ENCODE assay signal across 8 cellular contexts in the genomic region with DNA sequence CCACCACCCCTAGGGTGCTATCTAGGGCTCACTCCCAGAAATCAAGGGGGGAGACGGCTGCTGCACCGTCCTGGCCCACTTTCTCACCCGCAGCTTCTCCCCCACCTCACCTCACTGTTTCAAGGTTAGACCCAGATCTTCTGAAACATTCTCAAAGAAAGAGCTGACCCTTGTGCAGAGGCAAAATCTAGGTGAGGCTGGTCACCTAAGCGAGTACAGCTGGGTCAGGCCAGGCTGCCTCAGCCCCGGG. TPM values are rescaled to one million over a fixed set of nuclear protein-coding genes. Genes with fewer than 3 reads are reported as not detected.
DNase-seq lines count a peak whose midpoint lies in the region; ATAC-seq and TF ChIP-seq lines count a peak whose summit lies in the region.

No MANE protein-coding gene starts in this region.

- peak overlapping the region; percentile 97 for H3K9ac ChIP-seq in HUES6 (ENCODE audit: low read length)

- POLR2A ChIA-PET in naive thymus-derived CD8-positive, alpha-beta T cell (lab: Charles Lee): no interaction called here

- H3K36me3 Mint-ChIP-seq in central memory CD8-positive, alpha-beta T cell (ENCODE audit: insufficient read depth): peaks cover 29% of the 10 kb centered on the region
- H3K36me3 Mint-ChIP-seq in naive thymus-derived CD8-positive, alpha-beta T cell: peaks cover 0 to 38% (median 2%) of the 10 kb centered on the region in 3 donors

- DNase-seq in AG09309 (ENCODE audit: low read depth) (no peak), NCI-H345 treated with DMSO at 0.1 percent for 48 hours (lab: John Stamatoyannopoulos, UW; ENCODE audit: unreplicated experiment) (no peak), T1000 (lab: John Stamatoyannopoulos, UW) (no peak), NCI-H446 treated with DMSO at 0.1 percent for 48 hours (lab: John Stamatoyannopoulos, UW) (no peak), foreskin melanocyte (no peak)
- DNase-seq in central memory CD8-positive, alpha-beta T cell (ENCODE audit: low spot score in 2 of 2): no peak
- no peak for DNase-seq in naive thymus-derived CD8-positive, alpha-beta T cell

- ATAC-seq in central memory CD8-positive, alpha-beta T cell (replicated peaks; ENCODE audit: extremely low read depth, poor library complexity, severe bottlenecking): no peak
- no peak for ATAC-seq in naive thymus-derived CD8-positive, alpha-beta T cell

- H3K4me1 Mint-ChIP-seq in central memory CD8-positive, alpha-beta T cell: peaks cover 20% of the 10 kb centered on the region
- peaks cover 11 to 23% (median 18%) of the 10 kb centered on the region in 4 donors for H3K4me1 Mint-ChIP-seq in naive thymus-derived CD8-positive, alpha-beta T cell

- peak overlapping the region; percentile 77 for H3K4me3 Mint-ChIP-seq in central memory CD8-positive, alpha-beta T cell
- H3K4me3 Mint-ChIP-seq in naive thymus-derived CD8-positive, alpha-beta T cell: peak overlapping the region in 8 of 10 donors; percentile 43 to 64 (median 56)

- peaks cover 16% of the 10 kb centered on the region for H3K4me1 ChIP-seq in HUES6 (ENCODE audit: control insufficient read depth, insufficient read depth, low read length)

- H3K27ac Mint-ChIP-seq in central memory CD8-positive, alpha-beta T cell (ENCODE audit: low read depth): peak overlapping the region; percentile 82
- H3K27ac Mint-ChIP-seq in naive thymus-derived CD8-positive, alpha-beta T cell: peak overlapping the region in 4 of 10 donors; percentile 46 to 82 (median 64)

- H3K9me3 ChIP-seq in HUES6 (ENCODE audit: control insufficient read depth, insufficient read depth, low read depth, low read length): no peaks in the 10 kb centered on the region

- peak overlapping the region; percentile 45 for H3K4me3 ChIP-seq in AG09309 (ENCODE audit: control insufficient read depth, low read depth, low read length)
- H3K4me3 ChIP-seq in HUES6 (ENCODE audit: low read depth, low read length): peak overlapping the region; percentile 86

- H3K36me3 ChIP-seq in HUES6 (ENCODE audit: control insufficient read depth, insufficient read depth, low read length): peaks cover 20% of the 10 kb centered on the region

- no peaks in the 10 kb centered on the region for H3K27me3 Mint-ChIP-seq in central memory CD8-positive, alpha-beta T cell
- no peaks in the 10 kb centered on the region for H3K27me3 Mint-ChIP-seq in naive thymus-derived CD8-positive, alpha-beta T cell

- TF ChIP-seq CTCF in AG09309 (IDR thresholded peaks at IDR 0.05; ENCODE audit: control insufficient read depth, insufficient read depth, low read depth, low read length, missing control alignments): no peak

- H3K9me3 Mint-ChIP-seq in central memory CD8-positive, alpha-beta T cell: no peaks in the 10 kb centered on the region
- H3K9me3 Mint-ChIP-seq in naive thymus-derived CD8-positive, alpha-beta T cell: no peaks in the 10 kb centered on the region

- peak overlapping the region; percentile 99 for H3K27ac ChIP-seq in HUES6 (ENCODE audit: low read depth, low read length)

- H3K27me3 ChIP-seq in HUES6 (ENCODE audit: control insufficient read depth, insufficient read depth, low read length): no peaks in the 10 kb centered on the region

RNA-seq across cellular contexts. Expression of gene GNPTG, which starts 27.0 kb away (rescaled TPM):
- 10 to 100 TPM; 56.9 to 65.2 TPM for total RNA-seq in naive thymus-derived CD8-positive, alpha-beta T cell
- 10 to 100 TPM; 44.4 to 57.8 (median 56.6) TPM for polyA plus RNA-seq in naive thymus-derived CD8-positive, alpha-beta T cell

RNA-seq across cellular contexts. Expression of gene TSR3, which starts 27.1 kb away (rescaled TPM):
- total RNA-seq in naive thymus-derived CD8-positive, alpha-beta T cell: 10 to 100 TPM; 37.1 to 41.2 TPM
- polyA plus RNA-seq in naive thymus-derived CD8-positive, alpha-beta T cell: 10 to 100 TPM; 88.8 to 99.4 (median 96.3) TPM

RNA-seq across cellular contexts. Expression of gene UNKL, which starts 35.8 kb away (rescaled TPM):
- 100 to 1,000 TPM; 125 to 151 TPM for total RNA-seq in naive thymus-derived CD8-positive, alpha-beta T cell
- polyA plus RNA-seq in naive thymus-derived CD8-positive, alpha-beta T cell: 10 to 100 TPM in 1 of 3 donors, 1 to 10 TPM in 2; 8.3 to 11.0 (median 8.8) TPM

RNA-seq across cellular contexts. Expression of gene UQCC4, which starts 41.8 kb away (rescaled TPM):
- total RNA-seq in naive thymus-derived CD8-positive, alpha-beta T cell: 10 to 100 TPM; 10.6 to 10.8 TPM
- polyA plus RNA-seq in naive thymus-derived CD8-positive, alpha-beta T cell: 10 to 100 TPM; 29.9 to 38.6 (median 37.6) TPM

RNA-seq across cellular contexts. Expression of gene BAIAP3, which starts 45.3 kb away (rescaled TPM):
- 1 to 10 TPM; 3.0 to 5.3 TPM for total RNA-seq in naive thymus-derived CD8-positive, alpha-beta T cell
- polyA plus RNA-seq in naive thymus-derived CD8-positive, alpha-beta T cell: 1 to 10 TPM in 1 of 3 donors, under 1 TPM in 2; 0.06 to 1.5 (median 0.85) TPM
